18 cellular contexts compared by ENCODE assay signal in genomic region chr2:69717902-69718301, GRCh38. TPM values are rescaled to one million over a fixed set of nuclear protein-coding genes. Genes with fewer than 3 reads are reported as not detected.
A peak's percentile ranks its signal among the peaks of the same experiment; 100 is the strongest.
DNase-seq lines count a peak whose midpoint lies in the region; ATAC-seq and TF ChIP-seq lines count a peak whose summit lies in the region.
"Had no signal": no experiment of that assay in that cellular context is flagged by ENCODE, and none has a peak within 500 bp of the region (broad histone marks: within the 10 kb centered on the region; RNA-seq: fewer than 3 reads in every experiment).

No MANE protein-coding gene starts in this region.

- no peak overlapping the region for H2AFZ ChIP-seq in smooth muscle cell (ENCODE audit: low read depth)

- H3K27ac ChIP-seq in endodermal cell (ENCODE audit: low read depth, low read length) (peak overlapping the region; percentile 79), smooth muscle cell (ENCODE audit: low read depth) (peak overlapping the region; percentile 66), left ventricle myocardium inferior (replicated peaks) (no peak overlapping the region)
- H3K27ac ChIP-seq: sigmoid colon had no signal

- H3K4me1 Mint-ChIP-seq in endodermal cell (peaks cover 11% of the 10 kb centered on the region), progenitor cell of endocrine pancreas (ENCODE audit: low read depth) (peaks cover 8% of the 10 kb centered on the region)

- H3K27me3 Mint-ChIP-seq in endodermal cell (ENCODE audit: insufficient read depth) (peaks cover 6% of the 10 kb centered on the region), progenitor cell of endocrine pancreas (peaks cover 25% of the 10 kb centered on the region)
- H3K27me3 Mint-ChIP-seq: activated CD4-positive, alpha-beta memory T cell treated with anti-CD3 and anti-CD28 coated beads, Interleukin-2, amount 10 ng/mL, durations not matched to agents 7 days and 5 days; stimulated activated naive CD8-positive, alpha-beta T cell treated with anti-CD3 and anti-CD28 coated beads, Interleukin-15, amount 100 ng/mL, for 72 hours had no signal

- H3K27me3 ChIP-seq in endodermal cell (ENCODE audit: control insufficient read depth, insufficient read depth, low read length, poor library complexity, severe bottlenecking) (no peaks in the 10 kb centered on the region), smooth muscle cell (ENCODE audit: low read depth) (no peaks in the 10 kb centered on the region), left ventricle myocardium inferior (ENCODE audit: low read depth) (no peaks in the 10 kb centered on the region)
- H3K27me3 ChIP-seq: sigmoid colon had no signal

- no peak overlapping the region for H3K4me2 ChIP-seq in smooth muscle cell

- H3F3A ChIP-seq in smooth muscle cell (ENCODE audit: low read depth) = no peaks in the 10 kb centered on the region

- H3K36me3 ChIP-seq in endodermal cell (ENCODE audit: control insufficient read depth, insufficient read depth, low read length) (no peaks in the 10 kb centered on the region), smooth muscle cell (ENCODE audit: low read depth) (no peaks in the 10 kb centered on the region), left ventricle myocardium inferior (no peaks in the 10 kb centered on the region)
- H3K36me3 ChIP-seq: sigmoid colon had no signal

- H3K4me1 ChIP-seq in endodermal cell (ENCODE audit: control insufficient read depth, insufficient read depth, low read length) (no peaks in the 10 kb centered on the region), smooth muscle cell (ENCODE audit: low read depth) (peaks cover 11% of the 10 kb centered on the region), left ventricle myocardium inferior (peaks cover 5% of the 10 kb centered on the region)
- H3K4me1 ChIP-seq: sigmoid colon had no signal

- peak; percentile 40 for DNase-seq in M059J (ENCODE audit: low read depth)
- peak; percentile 75 for DNase-seq in endodermal cell
- no peak for DNase-seq in smooth muscle cell (lab: John Stamatoyannopoulos, UW; ENCODE audit: unreplicated experiment)
- no peak for DNase-seq in left ventricle myocardium inferior
- DNase-seq in progenitor cell of endocrine pancreas (ENCODE audit: low spot score, unreplicated experiment) = no peak
- no peak for DNase-seq in NCI-H2029 (lab: John Stamatoyannopoulos, UW)
- DNase-seq: activated CD4-positive, alpha-beta memory T cell treated with anti-CD3 and anti-CD28 coated beads, Interleukin-2, amount 10 ng/mL, durations not matched to agents 7 days and 5 days; activated effector memory CD4-positive, alpha-beta T cell treated with Interleukin-2 at 50 U/mL for 16 hours; DND-41; HFFc6; left ventricle myocardium superior; NCI-H1417 treated with DMSO at 0.1 percent for 48 hours; NCI-H774; sigmoid colon; stimulated activated naive CD8-positive, alpha-beta T cell treated with anti-CD3 and anti-CD28 coated beads, Interleukin-15, amount 100 ng/mL, for 72 hours; T1000 had no signal

- H3K9me3 ChIP-seq in endodermal cell (ENCODE audit: control insufficient read depth, low read length) (no peaks in the 10 kb centered on the region), smooth muscle cell (replicated peaks; ENCODE audit: low read depth) (no peaks in the 10 kb centered on the region), left ventricle myocardium inferior (replicated peaks) (no peaks in the 10 kb centered on the region)
- H3K9me3 ChIP-seq: sigmoid colon had no signal

- no peaks in the 10 kb centered on the region for H4K20me1 ChIP-seq in smooth muscle cell (ENCODE audit: low read depth)

- H3K9ac ChIP-seq in endodermal cell (ENCODE audit: extremely low read depth, low read length, poor library complexity, severe bottlenecking) (no peak overlapping the region), smooth muscle cell (ENCODE audit: low read depth) (no peak overlapping the region)

- ATAC-seq in GM19025 (IDR thresholded peaks at IDR 0.05; ENCODE audit: low read depth, unreplicated experiment) = peak; percentile 68
- ATAC-seq: left ventricle myocardium superior; stimulated activated naive CD8-positive, alpha-beta T cell treated with anti-CD3 and anti-CD28 coated beads, Interleukin-15, amount 100 ng/mL, for 72 hours had no signal

- intact Hi-C loops in left ventricle myocardium inferior (cut with micrococcal nuclease) = no loop called here

- WGBS in endodermal cell (ENCODE audit: insufficient coverage in 1 of 2, insufficient read length in 1 of 2), 2 experiments = 0 to 48% methylated on average over 1 of the region's 1 CpG
- WGBS in smooth muscle cell (ENCODE audit: low lambda C conversion rate) = 53% methylated on average over 1 of the region's 1 CpG

- H3K36me3 Mint-ChIP-seq in endodermal cell (ENCODE audit: low read depth) (no peaks in the 10 kb centered on the region), progenitor cell of endocrine pancreas (ENCODE audit: insufficient read depth) (no peaks in the 10 kb centered on the region)
- H3K36me3 Mint-ChIP-seq: IgD-negative memory B cell had no signal

- H3K4me3 Mint-ChIP-seq in endodermal cell (no peak overlapping the region), progenitor cell of endocrine pancreas (ENCODE audit: low read depth) (no peak overlapping the region)
- H3K4me3 Mint-ChIP-seq: activated CD4-positive, alpha-beta memory T cell treated with anti-CD3 and anti-CD28 coated beads, Interleukin-2, amount 10 ng/mL, durations not matched to agents 7 days and 5 days; HFFc6; IgD-negative memory B cell; stimulated activated naive CD8-positive, alpha-beta T cell treated with anti-CD3 and anti-CD28 coated beads, Interleukin-15, amount 100 ng/mL, for 72 hours had no signal

- H3K27ac Mint-ChIP-seq in endodermal cell (no peak overlapping the region), progenitor cell of endocrine pancreas (no peak overlapping the region)
- H3K27ac Mint-ChIP-seq: activated CD4-positive, alpha-beta memory T cell treated with anti-CD3 and anti-CD28 coated beads, Interleukin-2, amount 10 ng/mL, durations not matched to agents 7 days and 5 days; HFFc6; IgD-negative memory B cell; stimulated activated naive CD8-positive, alpha-beta T cell treated with anti-CD3 and anti-CD28 coated beads, Interleukin-15, amount 100 ng/mL, for 72 hours had no signal

- H3K9me3 Mint-ChIP-seq in endodermal cell (no peaks in the 10 kb centered on the region), progenitor cell of endocrine pancreas (ENCODE audit: low read depth) (no peaks in the 10 kb centered on the region)
- H3K9me3 Mint-ChIP-seq: activated CD4-positive, alpha-beta memory T cell treated with anti-CD3 and anti-CD28 coated beads, Interleukin-2, amount 10 ng/mL, durations not matched to agents 7 days and 5 days; HFFc6; IgD-negative memory B cell; stimulated activated naive CD8-positive, alpha-beta T cell treated with anti-CD3 and anti-CD28 coated beads, Interleukin-15, amount 100 ng/mL, for 72 hours had no signal

- H3K79me2 ChIP-seq in smooth muscle cell (ENCODE audit: low read depth) = no peaks in the 10 kb centered on the region

- TF ChIP-seq CTCF in endodermal cell (conservative IDR thresholded peaks at IDR 0.05) (no peak), smooth muscle cell (IDR thresholded peaks at IDR 0.05; ENCODE audit: borderline replicate concordance, insufficient read depth, poor library complexity, severe bottlenecking) (no peak), left ventricle myocardium inferior (IDR thresholded peaks at IDR 0.05; ENCODE audit: borderline replicate concordance) (no peak), progenitor cell of endocrine pancreas (IDR thresholded peaks at IDR 0.05; ENCODE audit: unreplicated experiment) (no peak)

- H3K4me3 ChIP-seq in endodermal cell (ENCODE audit: low read length) (no peak overlapping the region), smooth muscle cell (no peak overlapping the region), left ventricle myocardium inferior (no peak overlapping the region)
- H3K4me3 ChIP-seq: sigmoid colon had no signal

RNA-seq across cellular contexts. Expression of gene ANXA4, which starts 24.0 kb away (rescaled TPM):
- total RNA-seq in M059J (2014; rRNA removed; shearing (Covaris generic)) = 9.1 and 16.9 TPM in 2 replicates
- total RNA-seq in endodermal cell (10 to 100 TPM; 18.0 to 21.4 TPM), smooth muscle cell (13.3 and 14.7 TPM in 2 replicates), left ventricle myocardium inferior (30.6 TPM), progenitor cell of endocrine pancreas (250 and 262 TPM in 2 replicates)
- polyA plus RNA-seq in endodermal cell (2013, experiment 1 of 2) = 11.0 TPM
- 11.1 TPM for polyA plus RNA-seq in endodermal cell (2013, experiment 2 of 2)
- 32.8 and 56.6 TPM in 2 replicates for polyA plus RNA-seq in smooth muscle cell

Comparison
In these comparisons a context has a peak if more than half of its experiments do, and no peak if none do; other contexts are left out.
1. DNase-seq: peak in M059J (single experiment) and endodermal cell (single experiment); none in smooth muscle cell (single experiment), left ventricle myocardium inferior (single experiment), progenitor cell of endocrine pancreas (single experiment) and NCI-H2029 (single experiment).